In the genomic region with DNA sequence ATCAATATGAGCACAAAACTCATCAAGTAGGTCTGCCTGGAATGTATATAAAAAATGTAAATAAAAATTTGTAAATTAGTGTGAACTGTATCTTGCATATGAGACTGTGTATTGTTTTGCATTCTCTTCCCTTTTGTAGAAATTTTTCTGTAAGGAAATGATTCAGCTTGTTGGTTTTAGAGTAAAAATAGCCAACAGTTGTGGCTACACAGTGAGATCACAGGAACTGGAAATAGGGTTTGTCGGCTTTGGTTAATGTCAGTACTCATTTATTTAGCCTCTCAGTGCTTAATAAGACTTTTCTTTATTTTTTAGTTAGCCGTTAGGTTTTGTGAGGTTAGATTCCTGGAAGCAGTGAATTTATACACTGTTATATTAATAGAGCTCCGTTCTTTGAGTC, we compare ENCODE assay signal across 8 cellular contexts.
DNase-seq lines count a peak whose midpoint lies in the region; ATAC-seq and TF ChIP-seq lines count a peak whose summit lies in the region.

No MANE protein-coding gene starts in this region.

- H3K4me3 Mint-ChIP-seq in chondrocyte (ENCODE audit: unreplicated experiment), result peak overlapping the region; percentile 8
- H3K4me3 Mint-ChIP-seq in stimulated activated naive B cell treated with anti-CD40 and anti-IgM and Interleukin-4, amounts not matched to agents 10 μg/mL and 1 μg/mL and 100 μg/mL, for 72 hours, result peak overlapping the region in 1 of 2 donors; percentile 39
- no peak overlapping the region for H3K4me3 Mint-ChIP-seq in CD4-positive, alpha-beta T cell

- intact Hi-C loops in CD4-positive, alpha-beta T cell (cut with DNase I, micrococcal nuclease), result no loop called here

- no peak for TF ChIP-seq CTCF in chondrocyte (IDR thresholded peaks at IDR 0.05)
- no peak for TF ChIP-seq CTCF in CD4-positive, alpha-beta T cell (IDR thresholded peaks at IDR 0.05)

- peaks cover 5% of the 10 kb centered on the region for H3K36me3 Mint-ChIP-seq in chondrocyte (ENCODE audit: low read depth)
- peaks cover 18 to 32% of the 10 kb centered on the region in 2 donors for H3K36me3 Mint-ChIP-seq in stimulated activated naive B cell treated with anti-CD40 and anti-IgM and Interleukin-4, amounts not matched to agents 10 μg/mL and 1 μg/mL and 100 μg/mL, for 72 hours
- peaks cover 30% of the 10 kb centered on the region for H3K36me3 Mint-ChIP-seq in CD4-positive, alpha-beta T cell (ENCODE audit: low read depth)

- peaks cover 17% of the 10 kb centered on the region for H3K4me1 Mint-ChIP-seq in chondrocyte (ENCODE audit: low read depth)
- peaks cover 10 to 13% of the 10 kb centered on the region in 2 donors for H3K4me1 Mint-ChIP-seq in stimulated activated naive B cell treated with anti-CD40 and anti-IgM and Interleukin-4, amounts not matched to agents 10 μg/mL and 1 μg/mL and 100 μg/mL, for 72 hours
- H3K4me1 Mint-ChIP-seq in CD4-positive, alpha-beta T cell (ENCODE audit: low read depth), result peaks cover 16% of the 10 kb centered on the region

- CTCF ChIA-PET in CD4-positive, alpha-beta T cell (lab: Charles Lee), result no interaction called here

- ATAC-seq in GM21526 (IDR thresholded peaks at IDR 0.05; ENCODE audit: low FRiP score, unreplicated experiment), result peak; percentile 66
- peak; percentile 92 to 95 for ATAC-seq in stimulated activated naive B cell treated with anti-CD40 and anti-IgM and Interleukin-4, amounts not matched to agents 10 μg/mL and 1 μg/mL and 100 μg/mL, for 72 hours (replicated peaks)
- no peak for ATAC-seq in CD4-positive, alpha-beta T cell (ENCODE audit: poor library complexity)

- peaks cover 3% of the 10 kb centered on the region for H3K9me3 Mint-ChIP-seq in chondrocyte (ENCODE audit: low read depth)
- H3K9me3 Mint-ChIP-seq in stimulated activated naive B cell treated with anti-CD40 and anti-IgM and Interleukin-4, amounts not matched to agents 10 μg/mL and 1 μg/mL and 100 μg/mL, for 72 hours, result peaks cover 0 to 2% of the 10 kb centered on the region in 2 donors
- no peaks in the 10 kb centered on the region for H3K9me3 Mint-ChIP-seq in CD4-positive, alpha-beta T cell

- H3K9me3 ChIP-seq in CD4-positive, alpha-beta T cell (ENCODE audit: control insufficient read depth, low read length), result no peaks in the 10 kb centered on the region

- DNase-seq in GM03348 (ENCODE audit: low spot score) (peak; percentile 48), HT1080 (ENCODE audit: low read depth) (peak; percentile 83), chondrocyte (ENCODE audit: low spot score) (no peak), NCI-H526 treated with DMSO at 0.1 percent for 48 hours (lab: John Stamatoyannopoulos, UW) (no peak), HPDE6-E6E7 (ENCODE audit: extremely low spot score) (no peak)
- no peak for DNase-seq in stimulated activated naive B cell treated with anti-CD40 and anti-IgM and Interleukin-4, amounts not matched to agents 10 μg/mL and 1 μg/mL and 100 μg/mL, for 72 hours
- no peak for DNase-seq in CD4-positive, alpha-beta T cell

- H3K27me3 Mint-ChIP-seq in chondrocyte (ENCODE audit: low read depth), result no peaks in the 10 kb centered on the region
- no peaks in the 10 kb centered on the region for H3K27me3 Mint-ChIP-seq in stimulated activated naive B cell treated with anti-CD40 and anti-IgM and Interleukin-4, amounts not matched to agents 10 μg/mL and 1 μg/mL and 100 μg/mL, for 72 hours
- H3K27me3 Mint-ChIP-seq in CD4-positive, alpha-beta T cell, result no peaks in the 10 kb centered on the region

- no peak overlapping the region for H3K27ac ChIP-seq in CD4-positive, alpha-beta T cell (ENCODE audit: low read depth, low read length)

- H3K27ac Mint-ChIP-seq in chondrocyte (ENCODE audit: unreplicated experiment), result peak overlapping the region; percentile 70
- H3K27ac Mint-ChIP-seq in stimulated activated naive B cell treated with anti-CD40 and anti-IgM and Interleukin-4, amounts not matched to agents 10 μg/mL and 1 μg/mL and 100 μg/mL, for 72 hours, result no peak overlapping the region
- H3K27ac Mint-ChIP-seq in CD4-positive, alpha-beta T cell, result no peak overlapping the region

- H3K27me3 ChIP-seq in CD4-positive, alpha-beta T cell (ENCODE audit: control insufficient read depth, insufficient read depth, low read length), result no peaks in the 10 kb centered on the region

- POLR2A ChIA-PET in CD4-positive, alpha-beta T cell (lab: Charles Lee), result no interaction called here

Comparison
In these comparisons a context has a peak if more than half of its experiments do, and no peak if none do; other contexts are left out.
1. DNase-seq: peak in GM03348 (single experiment) and HT1080 (single experiment); none in chondrocyte (single experiment), stimulated activated naive B cell treated with anti-CD40 and anti-IgM and Interleukin-4, amounts not matched to agents 10 μg/mL and 1 μg/mL and 100 μg/mL, for 72 hours (single experiment), CD4-positive, alpha-beta T cell (0 of 10), NCI-H526 treated with DMSO at 0.1 percent for 48 hours (single experiment) and HPDE6-E6E7 (single experiment).